8 cellular contexts compared by ENCODE assay signal in genomic region chr10:71766717-71767419, GRCh38. TPM values are rescaled to one million over a fixed set of nuclear protein-coding genes. Genes with fewer than 3 reads are reported as not detected.
DNase-seq lines count a peak whose midpoint lies in the region; ATAC-seq, FAIRE-seq and TF ChIP-seq lines count a peak whose summit lies in the region.

No MANE protein-coding gene starts in this region.

- peak overlapping the region; percentile 55 for H3K4me3 Mint-ChIP-seq in activated B cell treated with CpG ODN at 0.5 μM for 24 hours
- no peak overlapping the region for H3K4me3 Mint-ChIP-seq in glutamatergic neuron (ENCODE audit: unreplicated experiment)

- DNase-seq in HCEC 1CT (peak; percentile 96), activated B cell treated with CpG ODN at 0.5 μM for 24 hours (no peak), fibroblast of peridontal ligament (ENCODE audit: extremely low read depth) (peak; percentile 92), pancreas (peak in 3 of 6 donors; percentile 21 to 51 (median 39)), UCSD-AML1 (lab: John Stamatoyannopoulos, UW; ENCODE audit: unreplicated experiment) (no peak), NCI-H2081 treated with DMSO at 0.1 percent for 48 hours (lab: John Stamatoyannopoulos, UW) (no peak), glutamatergic neuron (no peak)
- DNase-seq in stimulated activated CD4-positive, alpha-beta T cell treated with anti-CD3 and anti-CD28 coated beads, Interleukin-15, amount 100 ng/mL, for 24 hours = no peak

- no peak overlapping the region for H3K4me3 ChIP-seq in pancreas

- H3K9me3 ChIP-seq in pancreas = no peaks in the 10 kb centered on the region

- H3K27me3 Mint-ChIP-seq in activated B cell treated with CpG ODN at 0.5 μM for 24 hours (no peaks in the 10 kb centered on the region), glutamatergic neuron (ENCODE audit: unreplicated experiment) (peaks cover 6% of the 10 kb centered on the region)

- H3K9me3 Mint-ChIP-seq in activated B cell treated with CpG ODN at 0.5 μM for 24 hours (no peaks in the 10 kb centered on the region), glutamatergic neuron (ENCODE audit: unreplicated experiment) (peaks cover 2% of the 10 kb centered on the region)

- FAIRE-seq in pancreas (lab: Jason Lieb, UNC) = no peak

- peaks cover 28% of the 10 kb centered on the region for H3K36me3 Mint-ChIP-seq in activated B cell treated with CpG ODN at 0.5 μM for 24 hours (ENCODE audit: low read depth)
- no peaks in the 10 kb centered on the region for H3K36me3 Mint-ChIP-seq in glutamatergic neuron (ENCODE audit: unreplicated experiment)

- CTCF ChIA-PET in activated B cell treated with CpG ODN at 0.5 μM for 24 hours (lab: Charles Lee) = interaction anchor here (1.0 to 2.1 kb wide), 7 partner anchors 15 to 282 kb away, joined by 3 to 7 read pairs (median 3); no protein-coding TSS in a partner anchor

- no peaks in the 10 kb centered on the region for H3K36me3 ChIP-seq in pancreas

- H3K27ac Mint-ChIP-seq in activated B cell treated with CpG ODN at 0.5 μM for 24 hours (peak overlapping the region; percentile 91), glutamatergic neuron (ENCODE audit: unreplicated experiment) (no peak overlapping the region)

- POLR2A ChIA-PET in activated B cell treated with CpG ODN at 0.5 μM for 24 hours (lab: Charles Lee) = interaction anchor here (0.6 to 8.7 kb wide), 11 partner anchors 9 to 538 kb away, joined by 3 to 79 read pairs (median 4); partner anchors contain the start of gene PSAP

- no peaks in the 10 kb centered on the region for H3K27me3 ChIP-seq in pancreas

- H3K27ac ChIP-seq in pancreas = peak overlapping the region in 3 of 4 donors; percentile 35 to 62 (median 56)

- H3K4me1 Mint-ChIP-seq in activated B cell treated with CpG ODN at 0.5 μM for 24 hours (peaks cover 79% of the 10 kb centered on the region), glutamatergic neuron (ENCODE audit: low read depth, unreplicated experiment) (peaks cover 4% of the 10 kb centered on the region)

- no peak for TF ChIP-seq CTCF in activated B cell treated with CpG ODN at 0.5 μM for 24 hours (IDR thresholded peaks at IDR 0.05)
- no peak for TF ChIP-seq CTCF in pancreas (IDR thresholded peaks at IDR 0.05)
- no peak for TF ChIP-seq CTCF in glutamatergic neuron (IDR thresholded peaks at IDR 0.05; ENCODE audit: partially characterized antibody, unreplicated experiment)

- peaks cover 0 to 22% (median 4%) of the 10 kb centered on the region in 3 donors for H3K4me1 ChIP-seq in pancreas

- peak; percentile 16 for ATAC-seq in activated B cell treated with CpG ODN at 0.5 μM for 24 hours (ENCODE audit: low read depth)
- peak; percentile 35 to 58 (median 44) for ATAC-seq in pancreas

- intact Hi-C loops in activated B cell treated with CpG ODN at 0.5 μM for 24 hours (cut with micrococcal nuclease) (loop anchor here (5.0 to 10.0 kb wide), 3 partner anchors 450 to 1645 kb away; partner anchors contain the start of genes ANAPC16, ANXA7 and ASCC1), pancreas (cut with DNase I) (no loop called here)

- 59 to 62% methylated on average over 10 of the region's 10 CpGs for WGBS in pancreas, 2 donors

RNA-seq across cellular contexts. Expression of gene VSIR, which starts 6.5 kb away (rescaled TPM):
- total RNA-seq in activated B cell treated with CpG ODN at 0.5 μM for 24 hours (20.9 and 21.4 TPM in 2 replicates), pancreas (10 to 100 TPM in 3 of 6 donors, 1 to 10 TPM in 3; 3.7 to 27.6 (median 9.7) TPM), glutamatergic neuron (ENCODE audit: unreplicated experiment) (0.29 TPM)
- 10 to 100 TPM in 1 of 2 donors, 1 to 10 TPM in 1; 5.9 to 10.2 TPM for polyA plus RNA-seq in pancreas

RNA-seq across cellular contexts. Expression of gene C10orf105, which starts 47.3 kb away (rescaled TPM):
- total RNA-seq in activated B cell treated with CpG ODN at 0.5 μM for 24 hours (not detected in 2 replicates), pancreas (under 1 TPM in 1 of 6 donors, not detected in 5; 0.06 TPM), glutamatergic neuron (ENCODE audit: unreplicated experiment) (not detected)
- under 1 TPM; 0.08 to 0.14 TPM for polyA plus RNA-seq in pancreas

Comparison
In these comparisons a context has a peak if more than half of its experiments do, and no peak if none do; other contexts are left out.
1. DNase-seq: peak in HCEC 1CT (single experiment) and fibroblast of peridontal ligament (single experiment); none in activated B cell treated with CpG ODN at 0.5 μM for 24 hours (single experiment), UCSD-AML1 (single experiment), NCI-H2081 treated with DMSO at 0.1 percent for 48 hours (single experiment), stimulated activated CD4-positive, alpha-beta T cell treated with anti-CD3 and anti-CD28 coated beads, Interleukin-15, amount 100 ng/mL, for 24 hours (single experiment) and glutamatergic neuron (single experiment).